In genomic region chr5:124905756-124906155, GRCh38 we compare ENCODE assay signal across 1 cellular context.
TF ChIP-seq lines count a peak whose summit lies in the region.

No MANE protein-coding gene starts in this region.

TF ChIP-seq in HepG2, 621 proteins besides CTCF, POLR2A, EP300 and RAD21 (continued from another document):
- TF ChIP-seq POLR2AphosphoS5 (IDR thresholded peaks at IDR 0.05; ENCODE audit: low read depth, low read length), result no peak
- TF ChIP-seq ZNF761 (CRISPR knock-in tag; conservative IDR thresholded peaks at IDR 0.05), result no peak
- no peak for TF ChIP-seq NCOA1 (CRISPR knock-in tag; IDR thresholded peaks at IDR 0.05)
- TF ChIP-seq ZBTB34 (CRISPR knock-in tag; IDR thresholded peaks at IDR 0.05), result no peak
- TF ChIP-seq ZNF550 (CRISPR knock-in tag; IDR thresholded peaks at IDR 0.05; ENCODE audit: borderline replicate concordance), result no peak
- no peak for TF ChIP-seq NFIB (CRISPR knock-in tag; IDR thresholded peaks at IDR 0.05; ENCODE audit: borderline replicate concordance)
- TF ChIP-seq JUND (CRISPR knock-in tag; IDR thresholded peaks at IDR 0.05), result no peak
- no peak for TF ChIP-seq HOXA5 (CRISPR knock-in tag; IDR thresholded peaks at IDR 0.05)
- no peak for TF ChIP-seq PHB2 (IDR thresholded peaks at IDR 0.05; ENCODE audit: partially characterized antibody)
- TF ChIP-seq ZNF350 (CRISPR knock-in tag; IDR thresholded peaks at IDR 0.05; ENCODE audit: borderline replicate concordance, low read depth), result no peak
- no peak for TF ChIP-seq ZNF841 (CRISPR knock-in tag; IDR thresholded peaks at IDR 0.05; ENCODE audit: borderline replicate concordance)
- TF ChIP-seq ZNF556 (CRISPR knock-in tag; IDR thresholded peaks at IDR 0.05; ENCODE audit: borderline replicate concordance), result no peak
